Comparison of ENCODE assay signal across 39 cellular contexts in the genomic region with DNA sequence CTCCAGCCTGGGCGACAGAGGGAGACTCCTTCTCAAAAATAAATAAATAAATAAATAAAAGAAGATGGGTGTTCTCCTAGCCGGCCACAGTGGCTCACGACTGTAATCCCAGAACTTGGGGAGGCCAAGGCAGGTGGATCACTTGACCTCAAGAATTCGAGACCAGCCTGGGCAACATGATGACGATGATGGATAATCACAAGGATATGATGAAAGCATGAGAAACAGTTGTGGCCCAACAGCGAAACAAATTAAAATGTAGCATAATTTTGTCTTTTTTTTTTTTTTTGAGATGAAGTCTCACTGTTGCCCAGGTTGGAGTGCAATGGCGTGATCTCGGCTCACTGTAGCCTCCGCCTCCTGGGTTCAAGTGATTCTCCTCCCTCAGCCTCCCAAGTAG. TPM values are rescaled to one million over a fixed set of nuclear protein-coding genes. Genes with fewer than 3 reads are reported as not detected.
"Had no signal": no experiment of that assay in that cellular context is flagged by ENCODE, and none has a peak within 500 bp of the region (broad histone marks: within the 10 kb centered on the region; RNA-seq: fewer than 3 reads in every experiment).

No MANE protein-coding gene starts in this region.

- H3K4me1 ChIP-seq: adrenal gland, ascending aorta, body of pancreas, breast epithelium had no signal

- H3K27ac ChIP-seq: adrenal gland, ascending aorta, body of pancreas, brain microvascular endothelial cell, breast epithelium, cardiac muscle cell had no signal

- H3K27ac Mint-ChIP-seq: activated naive CD4-positive, alpha-beta T cell treated with anti-CD3 and anti-CD28 coated beads for 36 hours; activated naive CD4-positive, alpha-beta T cell treated with anti-CD3 and anti-CD28 coated beads, Interleukin-2, amount 10 ng/mL, durations not matched to agents 7 days and 5 days; activated naive CD4-positive, alpha-beta T cell treated with anti-CD3 and anti-CD28 coated beads, Interleukin-2, amount 50 U/mL, for 24 hours; activated naive CD8-positive, alpha-beta T cell; activated naive CD8-positive, alpha-beta T cell treated with anti-CD3 and anti-CD28 coated beads for 36 hours; activated naive CD8-positive, alpha-beta T cell treated with anti-CD3 and anti-CD28 coated beads, Interleukin-2, amount 10 ng/mL, durations not matched to agents 7 days and 5 days; activated naive CD8-positive, alpha-beta T cell treated with anti-CD3 and anti-CD28 coated beads, Interleukin-2, amount 50 U/mL, for 24 hours; activated T-cell treated with anti-CD3 and anti-CD28 coated beads, Interleukin-2, amount 50 U/mL, for 24 hours; activated T-cell treated with anti-CD3 and anti-CD28 coated beads, Interleukin-2, amount 50 U/mL, for 72 hours; activated T-helper 1 cell treated with anti-CD3 and anti-CD28 coated beads, Interleukin-12 subunit alpha, Interleukin-12 subunit beta, Interleukin-2, Interleukin-4 antibody, amounts not matched to agents 30 ng/mL and 10 ng/mL and 1 ng/mL, durations not matched to agents 14 hours and 24 hours and 36 hours; activated T-helper 17 cell treated with anti-CD3 and anti-CD28 coated beads, Interleukin-2, amount 50 U/mL, for 72 hours; activated T-helper 2 cell treated with anti-CD3 and anti-CD28 coated beads, Interferon-gamma antibody, Interleukin-2, Interleukin-4, amounts not matched to agents 10 μg/mL and 5 μg/mL and 100 μg/mL, durations not matched to agents 14 hours and 24 hours and 36 hours; brain had no signal

- H3K27me3 Mint-ChIP-seq: activated naive CD4-positive, alpha-beta T cell treated with anti-CD3 and anti-CD28 coated beads, Interleukin-2, amount 10 ng/mL, durations not matched to agents 7 days and 5 days; activated naive CD4-positive, alpha-beta T cell treated with anti-CD3 and anti-CD28 coated beads, Interleukin-2, amount 50 U/mL, for 24 hours; activated naive CD8-positive, alpha-beta T cell; activated naive CD8-positive, alpha-beta T cell treated with anti-CD3 and anti-CD28 coated beads for 36 hours; activated naive CD8-positive, alpha-beta T cell treated with anti-CD3 and anti-CD28 coated beads, Interleukin-2, amount 10 ng/mL, durations not matched to agents 7 days and 5 days; activated naive CD8-positive, alpha-beta T cell treated with anti-CD3 and anti-CD28 coated beads, Interleukin-2, amount 50 U/mL, for 24 hours; activated T-cell treated with anti-CD3 and anti-CD28 coated beads, Interleukin-2, amount 50 U/mL, for 24 hours; activated T-helper 17 cell treated with anti-CD3 and anti-CD28 coated beads, Interleukin-2, amount 50 U/mL, for 72 hours; brain; central memory CD8-positive, alpha-beta T cell had no signal

- H3K9me3 ChIP-seq: adrenal gland, ascending aorta, body of pancreas, breast epithelium had no signal

- H3K4me3 Mint-ChIP-seq: activated naive CD4-positive, alpha-beta T cell treated with anti-CD3 and anti-CD28 coated beads for 36 hours; activated naive CD4-positive, alpha-beta T cell treated with anti-CD3 and anti-CD28 coated beads, Interleukin-2, amount 10 ng/mL, durations not matched to agents 7 days and 5 days; activated naive CD4-positive, alpha-beta T cell treated with anti-CD3 and anti-CD28 coated beads, Interleukin-2, amount 50 U/mL, for 24 hours; activated naive CD8-positive, alpha-beta T cell; activated naive CD8-positive, alpha-beta T cell treated with anti-CD3 and anti-CD28 coated beads for 36 hours; activated naive CD8-positive, alpha-beta T cell treated with anti-CD3 and anti-CD28 coated beads, Interleukin-2, amount 10 ng/mL, durations not matched to agents 7 days and 5 days; activated naive CD8-positive, alpha-beta T cell treated with anti-CD3 and anti-CD28 coated beads, Interleukin-2, amount 50 U/mL, for 24 hours; activated T-cell treated with anti-CD3 and anti-CD28 coated beads, Interleukin-2, amount 50 U/mL, for 24 hours; activated T-cell treated with anti-CD3 and anti-CD28 coated beads, Interleukin-2, amount 50 U/mL, for 4 hours; activated T-cell treated with anti-CD3 and anti-CD28 coated beads, Interleukin-2, amount 50 U/mL, for 72 hours; activated T-helper 1 cell treated with anti-CD3 and anti-CD28 coated beads, Interleukin-12 subunit alpha, Interleukin-12 subunit beta, Interleukin-2, Interleukin-4 antibody, amounts not matched to agents 30 ng/mL and 10 ng/mL and 1 ng/mL, durations not matched to agents 14 hours and 24 hours and 36 hours; activated T-helper 17 cell treated with anti-CD3 and anti-CD28 coated beads, Interleukin-2, amount 50 U/mL, for 72 hours; brain; central memory CD8-positive, alpha-beta T cell had no signal

- H3K36me3 ChIP-seq: breast epithelium had no signal

- DNase-seq: activated effector memory CD4-positive, alpha-beta T cell treated with anti-CD3 and anti-CD28 coated beads, Interleukin-2, amount 50 U/mL, for 16 hours; activated effector memory CD4-positive, alpha-beta T cell treated with Interleukin-2 at 50 U/mL for 16 hours; activated gamma-delta T cell; activated gamma-delta T cell treated with Interleukin-2 at 50 U/mL for 16 hours; activated naive CD4-positive, alpha-beta T cell; activated naive CD4-positive, alpha-beta T cell treated with anti-CD3 and anti-CD28 coated beads for 36 hours; activated naive CD4-positive, alpha-beta T cell treated with anti-CD3 and anti-CD28 coated beads, Interleukin-2, amount 10 ng/mL, durations not matched to agents 7 days and 5 days; activated naive CD4-positive, alpha-beta T cell treated with anti-CD3 and anti-CD28 coated beads, Interleukin-2, amount 50 U/mL, for 16 hours; activated naive CD4-positive, alpha-beta T cell treated with Interleukin-2 at 50 U/mL for 16 hours; activated naive CD8-positive, alpha-beta T cell treated with anti-CD3 and anti-CD28 coated beads for 36 hours; activated naive CD8-positive, alpha-beta T cell treated with anti-CD3 and anti-CD28 coated beads, Interleukin-2, amount 10 ng/mL, durations not matched to agents 7 days and 5 days; activated naive CD8-positive, alpha-beta T cell treated with anti-CD3 and anti-CD28 coated beads, Interleukin-2, amount 50 U/mL, for 24 hours; activated T-cell treated with anti-CD3 and anti-CD28 coated beads, Interleukin-2, amount 50 U/mL, for 1 hour; activated T-cell treated with anti-CD3 and anti-CD28 coated beads, Interleukin-2, amount 50 U/mL, for 24 hours; activated T-cell treated with anti-CD3 and anti-CD28 coated beads, Interleukin-2, amount 50 U/mL, for 4 hours; activated T-cell treated with anti-CD3 and anti-CD28 coated beads, Interleukin-2, amount 50 U/mL, for 48 hours; activated T-cell treated with anti-CD3 and anti-CD28 coated beads, Interleukin-2, amount 50 U/mL, for 72 hours; adrenal gland; amniotic stem cell; amygdala; anterior cingulate cortex; body of pancreas; brain microvascular endothelial cell; caudate nucleus; central memory CD4-positive, alpha-beta T cell; cerebellar nuclear complex had no signal

- H3K27me3 ChIP-seq: adrenal gland, ascending aorta, body of pancreas, brain microvascular endothelial cell, breast epithelium, cardiac muscle cell had no signal

- H3K9me3 Mint-ChIP-seq: activated naive CD4-positive, alpha-beta T cell treated with anti-CD3 and anti-CD28 coated beads for 36 hours; activated naive CD4-positive, alpha-beta T cell treated with anti-CD3 and anti-CD28 coated beads, Interleukin-2, amount 10 ng/mL, durations not matched to agents 7 days and 5 days; activated naive CD4-positive, alpha-beta T cell treated with anti-CD3 and anti-CD28 coated beads, Interleukin-2, amount 50 U/mL, for 24 hours; activated naive CD4-positive, alpha-beta T cell treated with anti-CD3 and anti-CD28 coated beads, Interleukin-2, amount 50 U/mL, for 72 hours; activated naive CD8-positive, alpha-beta T cell treated with anti-CD3 and anti-CD28 coated beads for 36 hours; activated naive CD8-positive, alpha-beta T cell treated with anti-CD3 and anti-CD28 coated beads, Interleukin-2, amount 10 ng/mL, durations not matched to agents 7 days and 5 days; activated naive CD8-positive, alpha-beta T cell treated with anti-CD3 and anti-CD28 coated beads, Interleukin-2, amount 50 U/mL, for 24 hours; activated T-cell treated with anti-CD3 and anti-CD28 coated beads, Interleukin-2, amount 50 U/mL, for 24 hours; activated T-cell treated with anti-CD3 and anti-CD28 coated beads, Interleukin-2, amount 50 U/mL, for 4 hours; activated T-cell treated with anti-CD3 and anti-CD28 coated beads, Interleukin-2, amount 50 U/mL, for 72 hours; activated T-helper 1 cell treated with anti-CD3 and anti-CD28 coated beads, Interleukin-12 subunit alpha, Interleukin-12 subunit beta, Interleukin-2, Interleukin-4 antibody, amounts not matched to agents 30 ng/mL and 10 ng/mL and 1 ng/mL, durations not matched to agents 14 hours and 24 hours and 36 hours; activated T-helper 17 cell treated with anti-CD3 and anti-CD28 coated beads, Interleukin-2, amount 50 U/mL, for 72 hours; activated T-helper 2 cell treated with anti-CD3 and anti-CD28 coated beads, Interferon-gamma antibody, Interleukin-2, Interleukin-4, amounts not matched to agents 10 μg/mL and 5 μg/mL and 100 μg/mL, durations not matched to agents 14 hours and 24 hours and 36 hours; central memory CD8-positive, alpha-beta T cell had no signal

- H3K4me1 Mint-ChIP-seq: brain had no signal

- ATAC-seq: activated naive CD4-positive, alpha-beta T cell treated with anti-CD3 and anti-CD28 coated beads, Interleukin-2, amount 50 U/mL, for 72 hours; activated naive CD8-positive, alpha-beta T cell treated with anti-CD3 and anti-CD28 coated beads, Interleukin-2, amount 50 U/mL, for 24 hours; activated T-cell treated with anti-CD3 and anti-CD28 coated beads, Interleukin-2, amount 50 U/mL, for 4 hours; activated T-cell treated with anti-CD3 and anti-CD28 coated beads, Interleukin-2, amount 50 U/mL, for 72 hours; activated T-helper 17 cell treated with anti-CD3 and anti-CD28 coated beads, Interleukin-2, amount 50 U/mL, for 72 hours; body of pancreas had no signal

- FAIRE-seq: astrocyte, bronchial epithelial cell had no signal

- H3K4me3 ChIP-seq: adrenal gland, ascending aorta, body of pancreas, breast epithelium, cardiac muscle cell had no signal

RNA-seq across cellular contexts. Expression of a gene that starts 48.5 kb away (rescaled TPM):
- total RNA-seq: ascending aorta had no signal
